ENCODE assay signal across 15 cellular contexts in genomic region chr2:8154936-8155335, GRCh38.
DNase-seq lines count a peak whose midpoint lies in the region; ATAC-seq, FAIRE-seq and TF ChIP-seq lines count a peak whose summit lies in the region.
"Had no signal": no experiment of that assay in that cellular context is flagged by ENCODE, and none has a peak within 500 bp of the region (broad histone marks: within the 10 kb centered on the region; RNA-seq: fewer than 3 reads in every experiment).

No MANE protein-coding gene starts in this region.

- H3K9me2 ChIP-seq in Loucy (replicated peaks; ENCODE audit: low read depth, low read length), result no peaks in the 10 kb centered on the region

- H3K27me3 ChIP-seq in Loucy (ENCODE audit: insufficient read depth, low read length, poor library complexity, severe bottlenecking) (no peaks in the 10 kb centered on the region), astrocyte (ENCODE audit: insufficient read depth, low read length) (no peaks in the 10 kb centered on the region)

- peaks cover 5% of the 10 kb centered on the region for H3K27me3 Mint-ChIP-seq in astrocyte (ENCODE audit: low read depth, unreplicated experiment)
- H3K27me3 Mint-ChIP-seq: effector memory CD8-positive, alpha-beta T cell had no signal

- H3K27ac ChIP-seq in astrocyte (ENCODE audit: low read depth, low read length), result no peak overlapping the region
- H3K27ac ChIP-seq: psoas muscle, WERI-Rb-1 had no signal

- no peak overlapping the region for H3K27ac Mint-ChIP-seq in astrocyte (ENCODE audit: unreplicated experiment)
- H3K27ac Mint-ChIP-seq: effector memory CD8-positive, alpha-beta T cell had no signal

- H3K4me3 Mint-ChIP-seq in astrocyte (ENCODE audit: unreplicated experiment), result no peak overlapping the region
- H3K4me3 Mint-ChIP-seq: effector memory CD8-positive, alpha-beta T cell had no signal

- H4K20me1 ChIP-seq in Loucy (ENCODE audit: insufficient read depth, low read length, poor library complexity, severe bottlenecking) (no peaks in the 10 kb centered on the region), astrocyte (ENCODE audit: insufficient read depth, low read length) (no peaks in the 10 kb centered on the region)

- peak overlapping the region; percentile 5 for H3K4me2 ChIP-seq in Loucy (ENCODE audit: low read depth, low read length, poor library complexity, severe bottlenecking)
- H3K4me2 ChIP-seq in astrocyte (ENCODE audit: low read length), result peak overlapping the region; percentile 8

- no peaks in the 10 kb centered on the region for H3K36me3 ChIP-seq in Loucy (ENCODE audit: insufficient read depth, low read length)
- H3K36me3 ChIP-seq in astrocyte (ENCODE audit: insufficient read depth, low read length), result no peaks in the 10 kb centered on the region
- H3K36me3 ChIP-seq: WERI-Rb-1 had no signal

- no peaks in the 10 kb centered on the region for H3K79me2 ChIP-seq in Loucy (ENCODE audit: insufficient read depth, low read length)
- H3K79me2 ChIP-seq in astrocyte (ENCODE audit: insufficient read depth, low read length), result no peaks in the 10 kb centered on the region

- no peak for FAIRE-seq in astrocyte (lab: Jason Lieb, UNC)

- peaks cover 5% of the 10 kb centered on the region for H3K4me1 Mint-ChIP-seq in astrocyte (ENCODE audit: low read depth, unreplicated experiment)

- H3K36me3 Mint-ChIP-seq in astrocyte (ENCODE audit: low read depth, unreplicated experiment), result no peaks in the 10 kb centered on the region

- no peak overlapping the region for H3K9ac ChIP-seq in Loucy (ENCODE audit: low read depth, low read length, poor library complexity, severe bottlenecking)
- no peak overlapping the region for H3K9ac ChIP-seq in astrocyte (ENCODE audit: low read length)

- H2AFZ ChIP-seq in Loucy (ENCODE audit: low read length) (no peak overlapping the region), astrocyte (ENCODE audit: low read depth, low read length) (no peak overlapping the region)

- H3K9me3 Mint-ChIP-seq in astrocyte (ENCODE audit: unreplicated experiment), result peaks cover 2% of the 10 kb centered on the region
- H3K9me3 Mint-ChIP-seq: effector memory CD8-positive, alpha-beta T cell had no signal

- DNase-seq in EH (ENCODE audit: low read depth) (peak; percentile 60), astrocyte (ENCODE audit: low read depth) (peak; percentile 60), SHP77 treated with DMSO at 0.1 percent for 48 hours (lab: John Stamatoyannopoulos, UW) (no peak), COLO829 (ENCODE audit: low spot score) (no peak)
- peak; percentile 24 for DNase-seq in stimulated activated CD4-positive, alpha-beta T cell treated with anti-CD3 and anti-CD28 coated beads, Interleukin-4, amount 100 ng/mL, for 1 hour
- DNase-seq: aorta; effector memory CD8-positive, alpha-beta T cell; midbrain; MM.1S; NCI-H510A; psoas muscle; SHP77; WERI-Rb-1 had no signal

- H3K4me1 ChIP-seq in Loucy (ENCODE audit: insufficient read depth, low read length, poor library complexity, severe bottlenecking), result peaks cover 31% of the 10 kb centered on the region
- peaks cover 13% of the 10 kb centered on the region for H3K4me1 ChIP-seq in astrocyte (ENCODE audit: insufficient read depth, low read length)
- H3K4me1 ChIP-seq: psoas muscle had no signal

- TF ChIP-seq CTCF in Loucy (conservative IDR thresholded peaks at IDR 0.05; ENCODE audit: low read length), result no peak
- TF ChIP-seq CTCF in astrocyte (IDR thresholded peaks at IDR 0.05; ENCODE audit: insufficient read depth, low read depth, low read length), result no peak

- H3K9me3 ChIP-seq in Loucy (ENCODE audit: insufficient read depth, low read depth, low read length), result no peaks in the 10 kb centered on the region
- no peaks in the 10 kb centered on the region for H3K9me3 ChIP-seq in astrocyte (ENCODE audit: insufficient read depth, low read depth, low read length)
- H3K9me3 ChIP-seq: psoas muscle had no signal

- no peak for ATAC-seq in HG03135 (IDR thresholded peaks at IDR 0.05; ENCODE audit: unreplicated experiment)
- ATAC-seq: effector memory CD8-positive, alpha-beta T cell; psoas muscle had no signal

- H3K4me3 ChIP-seq in Loucy (ENCODE audit: low read length, poor library complexity, severe bottlenecking), result no peak overlapping the region
- no peak overlapping the region for H3K4me3 ChIP-seq in astrocyte (ENCODE audit: insufficient read depth, low read depth, low read length)
- H3K4me3 ChIP-seq: psoas muscle had no signal

- no peaks in the 10 kb centered on the region for H3F3A ChIP-seq in Loucy (ENCODE audit: low read depth)

Comparison
In these comparisons a context has a peak if more than half of its experiments do, and no peak if none do; other contexts are left out.
1. DNase-seq: peak in EH (single experiment), astrocyte (single experiment) and stimulated activated CD4-positive, alpha-beta T cell treated with anti-CD3 and anti-CD28 coated beads, Interleukin-4, amount 100 ng/mL, for 1 hour (single experiment); none in SHP77 treated with DMSO at 0.1 percent for 48 hours (single experiment) and COLO829 (single experiment).